Comparison of ENCODE assay signal across 12 cellular contexts in the genomic region with DNA sequence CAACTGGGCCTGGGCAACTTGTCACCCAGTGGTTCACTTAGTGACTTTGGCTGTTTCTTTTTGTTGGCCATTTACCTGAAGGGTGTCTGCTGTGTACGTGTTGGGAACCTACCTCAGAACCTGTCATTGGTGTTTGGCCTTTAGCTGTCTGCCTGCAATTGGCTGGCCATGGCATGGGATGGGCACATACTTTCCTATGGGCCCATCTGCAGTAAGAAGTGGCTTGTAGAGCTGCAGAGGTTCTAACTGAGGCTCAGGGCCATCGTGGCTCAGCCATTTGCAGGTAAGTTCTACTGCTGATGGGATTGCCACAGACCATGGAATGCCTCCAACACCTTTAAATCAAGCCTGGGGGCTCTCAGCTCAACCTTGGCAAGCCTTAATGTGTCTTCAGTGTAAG. TPM values are rescaled to one million over a fixed set of nuclear protein-coding genes. Genes with fewer than 3 reads are reported as not detected.
"Had no signal": no experiment of that assay in that cellular context is flagged by ENCODE, and none has a peak within 500 bp of the region (broad histone marks: within the 10 kb centered on the region; RNA-seq: fewer than 3 reads in every experiment).

No MANE protein-coding gene starts in this region.

- H3K27ac ChIP-seq: SJSA1 had no signal

- H3K9me3 Mint-ChIP-seq: activated B cell treated with CpG ODN at 0.5 μM for 24 hours; activated CD4-positive, alpha-beta memory T cell treated with anti-CD3 and anti-CD28 coated beads for 36 hours; activated CD4-positive, alpha-beta T cell treated with anti-CD3 and anti-CD28 coated beads, Interleukin-2, amount 10 ng/mL, durations not matched to agents 7 days and 5 days; activated naive CD4-positive, alpha-beta T cell treated with anti-CD3 and anti-CD28 coated beads, Interleukin-2, amount 10 ng/mL, durations not matched to agents 7 days and 5 days; activated naive CD8-positive, alpha-beta T cell treated with anti-CD3 and anti-CD28 coated beads for 36 hours; activated T-cell treated with anti-CD3 and anti-CD28 coated beads, Interleukin-2, amount 50 U/mL, for 4 hours; T-helper 1 cell treated with Interleukin-12 subunit alpha and Interleukin-12 subunit beta and Interleukin-4 antibody, amounts not matched to agents 30 μg/mL and 1 μg/mL, for 36 hours had no signal

- H3K9me3 ChIP-seq: MG63, SJSA1 had no signal

- H3K36me3 Mint-ChIP-seq: activated CD4-positive, alpha-beta memory T cell treated with anti-CD3 and anti-CD28 coated beads for 36 hours; activated naive CD4-positive, alpha-beta T cell treated with anti-CD3 and anti-CD28 coated beads, Interleukin-2, amount 10 ng/mL, durations not matched to agents 7 days and 5 days; activated naive CD8-positive, alpha-beta T cell treated with anti-CD3 and anti-CD28 coated beads for 36 hours had no signal

- H3K4me3 Mint-ChIP-seq: activated B cell treated with CpG ODN at 0.5 μM for 24 hours; activated CD4-positive, alpha-beta memory T cell treated with anti-CD3 and anti-CD28 coated beads for 36 hours; activated CD4-positive, alpha-beta T cell treated with anti-CD3 and anti-CD28 coated beads, Interleukin-2, amount 10 ng/mL, durations not matched to agents 7 days and 5 days; activated naive CD4-positive, alpha-beta T cell treated with anti-CD3 and anti-CD28 coated beads, Interleukin-2, amount 10 ng/mL, durations not matched to agents 7 days and 5 days; activated naive CD8-positive, alpha-beta T cell treated with anti-CD3 and anti-CD28 coated beads for 36 hours; activated T-cell treated with anti-CD3 and anti-CD28 coated beads, Interleukin-2, amount 50 U/mL, for 4 hours; T-helper 1 cell treated with Interleukin-12 subunit alpha and Interleukin-12 subunit beta and Interleukin-4 antibody, amounts not matched to agents 30 μg/mL and 1 μg/mL, for 36 hours had no signal

- H3K4me3 ChIP-seq: MG63, SJSA1 had no signal

- H3K36me3 ChIP-seq: MG63, SJSA1 had no signal

- H3K4me1 ChIP-seq: SJSA1 had no signal

- DNase-seq: activated B cell treated with CpG ODN at 0.5 μM for 24 hours had no signal

- H3K27ac Mint-ChIP-seq: activated B cell treated with CpG ODN at 0.5 μM for 24 hours; activated CD4-positive, alpha-beta memory T cell treated with anti-CD3 and anti-CD28 coated beads for 36 hours; activated CD4-positive, alpha-beta T cell treated with anti-CD3 and anti-CD28 coated beads, Interleukin-2, amount 10 ng/mL, durations not matched to agents 7 days and 5 days; activated naive CD4-positive, alpha-beta T cell treated with anti-CD3 and anti-CD28 coated beads, Interleukin-2, amount 10 ng/mL, durations not matched to agents 7 days and 5 days; activated naive CD8-positive, alpha-beta T cell treated with anti-CD3 and anti-CD28 coated beads for 36 hours; T-helper 1 cell treated with Interleukin-12 subunit alpha and Interleukin-12 subunit beta and Interleukin-4 antibody, amounts not matched to agents 30 μg/mL and 1 μg/mL, for 36 hours had no signal

RNA-seq across cellular contexts. Expression of gene TIFAB, which starts 9.6 kb away (rescaled TPM):
- total RNA-seq: activated B cell treated with CpG ODN at 0.5 μM for 24 hours; activated CD4-positive, alpha-beta memory T cell treated with anti-CD3 and anti-CD28 coated beads for 36 hours; activated CD4-positive, alpha-beta T cell treated with anti-CD3 and anti-CD28 coated beads, Interleukin-2, amount 10 ng/mL, durations not matched to agents 7 days and 5 days; activated naive CD8-positive, alpha-beta T cell treated with anti-CD3 and anti-CD28 coated beads for 36 hours; activated T-cell treated with anti-CD3 and anti-CD28 coated beads, Interleukin-2, amount 50 U/mL, for 4 hours; IMR-90; LHCN-M2; SJSA1 had no signal
- polyA plus RNA-seq: IMR-90 had no signal

RNA-seq across cellular contexts. Expression of gene DCANP1, which starts 14.6 kb away (rescaled TPM):
- total RNA-seq: activated B cell treated with CpG ODN at 0.5 μM for 24 hours; activated CD4-positive, alpha-beta memory T cell treated with anti-CD3 and anti-CD28 coated beads for 36 hours; activated CD4-positive, alpha-beta T cell treated with anti-CD3 and anti-CD28 coated beads, Interleukin-2, amount 10 ng/mL, durations not matched to agents 7 days and 5 days; activated naive CD8-positive, alpha-beta T cell treated with anti-CD3 and anti-CD28 coated beads for 36 hours; activated T-cell treated with anti-CD3 and anti-CD28 coated beads, Interleukin-2, amount 50 U/mL, for 4 hours; IMR-90; LHCN-M2; SJSA1 had no signal
- polyA plus RNA-seq: adipose tissue, IMR-90 had no signal
